1 cellular context compared by ENCODE assay signal in the genomic region with DNA sequence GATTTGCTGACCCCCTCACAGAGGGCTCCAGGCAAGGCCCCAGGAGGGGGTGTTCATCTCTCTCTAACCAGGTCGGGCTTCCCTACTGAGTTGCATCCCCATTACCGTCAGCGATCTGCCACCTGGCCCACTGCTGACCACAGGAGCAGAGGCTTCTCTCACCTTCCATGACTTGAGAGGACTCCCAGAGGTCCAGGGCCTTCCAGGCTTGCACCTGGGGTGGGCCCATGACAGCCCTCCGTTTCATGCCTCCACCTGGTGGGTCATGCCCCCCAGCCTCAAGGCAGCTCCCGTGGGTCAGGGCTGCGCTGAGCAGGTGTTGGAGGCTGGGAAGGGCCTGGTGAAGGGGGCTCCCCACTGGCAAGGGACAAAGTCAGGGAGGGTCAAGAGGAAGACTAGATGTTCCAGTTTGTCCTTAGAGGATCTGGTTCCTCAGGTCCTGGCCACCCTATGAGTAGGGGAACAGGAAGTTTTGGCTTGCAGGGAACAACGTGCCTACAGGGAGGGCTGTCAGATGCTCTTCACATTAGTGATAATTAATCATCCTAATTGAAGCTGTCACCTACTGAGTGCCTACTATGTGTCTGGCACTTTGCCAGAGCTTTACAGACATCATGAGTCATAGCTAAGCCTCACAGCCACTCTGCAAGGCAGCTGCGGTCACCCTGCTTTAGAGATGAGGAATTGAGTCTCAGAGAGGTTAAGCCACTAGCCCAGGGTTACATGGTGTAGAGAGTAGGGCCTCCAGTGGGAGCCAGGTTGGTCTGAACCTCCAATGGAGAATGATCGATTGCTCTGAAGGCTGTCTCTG.
A peak's percentile ranks its signal among the peaks of the same experiment; 100 is the strongest.
TF ChIP-seq lines count a peak whose summit lies in the region.

No MANE protein-coding gene starts in this region.

TF ChIP-seq in K562, 482 proteins besides CTCF, POLR2A, EP300 and RAD21 (continued from another document and continues in another):
- TF ChIP-seq ZFPM2 (CRISPR knock-in tag; IDR thresholded peaks at IDR 0.05) (no peak), ZNF444 (CRISPR knock-in tag; IDR thresholded peaks at IDR 0.05) (no peak), ERF (CRISPR knock-in tag; IDR thresholded peaks at IDR 0.05) (no peak), TOE1 (IDR thresholded peaks at IDR 0.05; ENCODE audit: borderline replicate concordance) (no peak), TOE1 (CRISPR knock-in tag; IDR thresholded peaks at IDR 0.05; ENCODE audit: borderline replicate concordance, low read depth) (no peak), IFI16 (CRISPR knock-in tag; IDR thresholded peaks at IDR 0.05) (no peak), ZFP36 (IDR thresholded peaks at IDR 0.05; ENCODE audit: low read depth, low read length, partially characterized antibody) (peak; percentile 55), KAT7 (CRISPR knock-in tag; IDR thresholded peaks at IDR 0.05; ENCODE audit: borderline replicate concordance) (no peak), ASH1L (IDR thresholded peaks at IDR 0.05; ENCODE audit: borderline replicate concordance, low read depth, partially characterized antibody) (no peak), USF1 (CRISPR knock-in tag; IDR thresholded peaks at IDR 0.05) (no peak), SMAD1 (IDR thresholded peaks at IDR 0.05; ENCODE audit: low read depth, low read length, partially characterized antibody) (peak; percentile 90), SP1 (CRISPR knock-in tag; IDR thresholded peaks at IDR 0.05) (peak; percentile 23; the same call in 1 of the 2 replicates), RBM15 (IDR thresholded peaks at IDR 0.05; ENCODE audit: insufficient read depth, low read length) (no peak), ZNF561 (CRISPR knock-in tag; conservative IDR thresholded peaks at IDR 0.05) (no peak), BMI1 (IDR thresholded peaks at IDR 0.05; ENCODE audit: low read length) (no peak), CUX1 (CRISPR knock-in tag; IDR thresholded peaks at IDR 0.05) (no peak), CSDE1 (IDR thresholded peaks at IDR 0.05) (no peak), CCAR2 (IDR thresholded peaks at IDR 0.05; ENCODE audit: low read depth, low read length) (no peak), ADNP (tag; IDR thresholded peaks at IDR 0.05) (no peak), IRF2 (CRISPR knock-in tag; IDR thresholded peaks at IDR 0.05) (no peak), RB1 (IDR thresholded peaks at IDR 0.05; ENCODE audit: low read depth) (no peak), FOXP1 (CRISPR knock-in tag; IDR thresholded peaks at IDR 0.05) (no peak), ARID3A (IDR thresholded peaks at IDR 0.05; ENCODE audit: borderline replicate concordance, low read depth, low read length) (no peak), ZNF780A (CRISPR knock-in tag; IDR thresholded peaks at IDR 0.05) (no peak), MIER1 (IDR thresholded peaks at IDR 0.05; ENCODE audit: low read depth) (no peak), PYGO2 (tag; IDR thresholded peaks at IDR 0.05) (no peak), NFE2 (IDR thresholded peaks at IDR 0.05; ENCODE audit: low read depth) (peak; percentile 39; the same call in 1 of the 2 replicates), HEY1 (CRISPR knock-in tag; IDR thresholded peaks at IDR 0.05; ENCODE audit: borderline replicate concordance) (no peak), DNMT1 (IDR thresholded peaks at IDR 0.05) (no peak)
- TF ChIP-seq, protein P1, sequence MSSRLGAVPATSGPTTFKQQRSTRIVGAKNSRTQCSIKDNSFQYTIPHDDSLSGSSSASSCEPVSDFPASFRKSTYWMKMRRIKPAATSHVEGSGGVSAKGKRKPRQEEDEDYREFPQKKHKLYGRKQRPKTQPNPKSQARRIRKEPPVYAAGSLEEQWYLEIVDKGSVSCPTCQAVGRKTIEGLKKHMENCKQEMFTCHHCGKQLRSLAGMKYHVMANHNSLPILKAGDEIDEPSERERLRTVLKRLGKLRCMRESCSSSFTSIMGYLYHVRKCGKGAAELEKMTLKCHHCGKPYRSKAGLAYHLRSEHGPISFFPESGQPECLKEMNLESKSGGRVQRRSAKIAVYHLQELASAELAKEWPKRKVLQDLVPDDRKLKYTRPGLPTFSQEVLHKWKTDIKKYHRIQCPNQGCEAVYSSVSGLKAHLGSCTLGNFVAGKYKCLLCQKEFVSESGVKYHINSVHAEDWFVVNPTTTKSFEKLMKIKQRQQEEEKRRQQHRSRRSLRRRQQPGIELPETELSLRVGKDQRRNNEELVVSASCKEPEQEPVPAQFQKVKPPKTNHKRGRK (tag; IDR thresholded peaks at IDR 0.05), result no peak
- TF ChIP-seq, protein P2, sequence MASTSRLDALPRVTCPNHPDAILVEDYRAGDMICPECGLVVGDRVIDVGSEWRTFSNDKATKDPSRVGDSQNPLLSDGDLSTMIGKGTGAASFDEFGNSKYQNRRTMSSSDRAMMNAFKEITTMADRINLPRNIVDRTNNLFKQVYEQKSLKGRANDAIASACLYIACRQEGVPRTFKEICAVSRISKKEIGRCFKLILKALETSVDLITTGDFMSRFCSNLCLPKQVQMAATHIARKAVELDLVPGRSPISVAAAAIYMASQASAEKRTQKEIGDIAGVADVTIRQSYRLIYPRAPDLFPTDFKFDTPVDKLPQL (IDR thresholded peaks at IDR 0.05; ENCODE audit: extremely low read depth, insufficient read length), result no peak
- TF ChIP-seq, protein P3, sequence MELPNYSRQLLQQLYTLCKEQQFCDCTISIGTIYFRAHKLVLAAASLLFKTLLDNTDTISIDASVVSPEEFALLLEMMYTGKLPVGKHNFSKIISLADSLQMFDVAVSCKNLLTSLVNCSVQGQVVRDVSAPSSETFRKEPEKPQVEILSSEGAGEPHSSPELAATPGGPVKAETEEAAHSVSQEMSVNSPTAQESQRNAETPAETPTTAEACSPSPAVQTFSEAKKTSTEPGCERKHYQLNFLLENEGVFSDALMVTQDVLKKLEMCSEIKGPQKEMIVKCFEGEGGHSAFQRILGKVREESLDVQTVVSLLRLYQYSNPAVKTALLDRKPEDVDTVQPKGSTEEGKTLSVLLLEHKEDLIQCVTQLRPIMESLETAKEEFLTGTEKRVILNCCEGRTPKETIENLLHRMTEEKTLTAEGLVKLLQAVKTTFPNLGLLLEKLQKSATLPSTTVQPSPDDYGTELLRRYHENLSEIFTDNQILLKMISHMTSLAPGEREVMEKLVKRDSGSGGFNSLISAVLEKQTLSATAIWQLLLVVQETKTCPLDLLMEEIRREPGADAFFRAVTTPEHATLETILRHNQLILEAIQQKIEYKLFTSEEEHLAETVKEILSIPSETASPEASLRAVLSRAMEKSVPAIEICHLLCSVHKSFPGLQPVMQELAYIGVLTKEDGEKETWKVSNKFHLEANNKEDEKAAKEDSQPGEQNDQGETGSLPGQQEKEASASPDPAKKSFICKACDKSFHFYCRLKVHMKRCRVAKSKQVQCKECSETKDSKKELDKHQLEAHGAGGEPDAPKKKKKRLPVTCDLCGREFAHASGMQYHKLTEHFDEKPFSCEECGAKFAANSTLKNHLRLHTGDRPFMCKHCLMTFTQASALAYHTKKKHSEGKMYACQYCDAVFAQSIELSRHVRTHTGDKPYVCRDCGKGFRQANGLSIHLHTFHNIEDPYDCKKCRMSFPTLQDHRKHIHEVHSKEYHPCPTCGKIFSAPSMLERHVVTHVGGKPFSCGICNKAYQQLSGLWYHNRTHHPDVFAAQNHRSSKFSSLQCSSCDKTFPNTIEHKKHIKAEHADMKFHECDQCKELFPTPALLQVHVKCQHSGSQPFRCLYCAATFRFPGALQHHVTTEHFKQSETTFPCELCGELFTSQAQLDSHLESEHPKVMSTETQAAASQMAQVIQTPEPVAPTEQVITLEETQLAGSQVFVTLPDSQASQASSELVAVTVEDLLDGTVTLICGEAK (IDR thresholded peaks at IDR 0.05), result no peak
- TF ChIP-seq, protein P3 (CRISPR knock-in tag; IDR thresholded peaks at IDR 0.05), result no peak
- TF ChIP-seq, protein P4, sequence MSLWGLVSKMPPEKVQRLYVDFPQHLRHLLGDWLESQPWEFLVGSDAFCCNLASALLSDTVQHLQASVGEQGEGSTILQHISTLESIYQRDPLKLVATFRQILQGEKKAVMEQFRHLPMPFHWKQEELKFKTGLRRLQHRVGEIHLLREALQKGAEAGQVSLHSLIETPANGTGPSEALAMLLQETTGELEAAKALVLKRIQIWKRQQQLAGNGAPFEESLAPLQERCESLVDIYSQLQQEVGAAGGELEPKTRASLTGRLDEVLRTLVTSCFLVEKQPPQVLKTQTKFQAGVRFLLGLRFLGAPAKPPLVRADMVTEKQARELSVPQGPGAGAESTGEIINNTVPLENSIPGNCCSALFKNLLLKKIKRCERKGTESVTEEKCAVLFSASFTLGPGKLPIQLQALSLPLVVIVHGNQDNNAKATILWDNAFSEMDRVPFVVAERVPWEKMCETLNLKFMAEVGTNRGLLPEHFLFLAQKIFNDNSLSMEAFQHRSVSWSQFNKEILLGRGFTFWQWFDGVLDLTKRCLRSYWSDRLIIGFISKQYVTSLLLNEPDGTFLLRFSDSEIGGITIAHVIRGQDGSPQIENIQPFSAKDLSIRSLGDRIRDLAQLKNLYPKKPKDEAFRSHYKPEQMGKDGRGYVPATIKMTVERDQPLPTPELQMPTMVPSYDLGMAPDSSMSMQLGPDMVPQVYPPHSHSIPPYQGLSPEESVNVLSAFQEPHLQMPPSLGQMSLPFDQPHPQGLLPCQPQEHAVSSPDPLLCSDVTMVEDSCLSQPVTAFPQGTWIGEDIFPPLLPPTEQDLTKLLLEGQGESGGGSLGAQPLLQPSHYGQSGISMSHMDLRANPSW (CRISPR knock-in tag; IDR thresholded peaks at IDR 0.05), result no peak
